ENCODE assay signal across 8 cellular contexts in genomic region chr6:129710722-129711631, GRCh38. TPM values are rescaled to one million over a fixed set of nuclear protein-coding genes. Genes with fewer than 3 reads are reported as not detected.
DNase-seq lines count a peak whose midpoint lies in the region; ATAC-seq and TF ChIP-seq lines count a peak whose summit lies in the region.

No MANE protein-coding gene starts in this region.

- H3K4me1 Mint-ChIP-seq in Caco-2 (ENCODE audit: low read depth, unreplicated experiment), result peaks cover 29% of the 10 kb centered on the region

- peak overlapping the region; percentile 84 for H3K4me3 Mint-ChIP-seq in Caco-2 (ENCODE audit: unreplicated experiment)

- BruUV-seq in Caco-2 (replicated peaks; lab: Mats Ljungman, UMichigan), result TSS peak; percentile 61
- no TSS peak for BruUV-seq in PC-3 (replicated peaks; lab: Mats Ljungman, UMichigan)

- 35 to 36% (median 35%) methylated on average over 8 of the region's 8 CpGs for WGBS in ovary, 3 donors

- intact Hi-C loops in Caco-2 (cut with micrococcal nuclease; ENCODE audit: unreplicated experiment), result loop anchor here (1.0 to 5.0 kb wide), 3 partner anchors 16 to 109 kb away; no protein-coding TSS in a partner anchor
- intact Hi-C loops in PC-3 (cut with micrococcal nuclease), result loop anchor here (2.0 kb wide), 2 partner anchors 38 kb away; no protein-coding TSS in a partner anchor
- intact Hi-C loops in ovary (cut with DNase I), result no loop called here

- peak overlapping the region; percentile 84 for H3K27ac Mint-ChIP-seq in Caco-2 (ENCODE audit: unreplicated experiment)

- no peaks in the 10 kb centered on the region for H3K36me3 ChIP-seq in Caco-2 (ENCODE audit: control insufficient read depth, insufficient read depth, low read length)
- no peaks in the 10 kb centered on the region for H3K36me3 ChIP-seq in PC-3 (ENCODE audit: low read depth, low read length)
- H3K36me3 ChIP-seq in endocrine pancreas (ENCODE audit: control insufficient read depth, insufficient read depth, low read length), result no peaks in the 10 kb centered on the region
- no peaks in the 10 kb centered on the region for H3K36me3 ChIP-seq in ovary
- no peaks in the 10 kb centered on the region for H3K36me3 ChIP-seq in Peyer's patch

- no peaks in the 10 kb centered on the region for H3K9me3 Mint-ChIP-seq in Caco-2 (ENCODE audit: unreplicated experiment)

- peak overlapping the region; percentile 55; the same call in 1 of the 2 replicates for H3K27ac ChIP-seq in PC-3 (ENCODE audit: low read length)
- H3K27ac ChIP-seq in ovary, result no peak overlapping the region
- peak overlapping the region in 1 of 4 donors; percentile 68 for H3K27ac ChIP-seq in Peyer's patch

- H3K27me3 ChIP-seq in Caco-2 (replicated peaks; ENCODE audit: control insufficient read depth, insufficient read depth, low read length) (no peaks in the 10 kb centered on the region), PC-3 (ENCODE audit: low read length) (no peaks in the 10 kb centered on the region), endocrine pancreas (ENCODE audit: control insufficient read depth, insufficient read depth, low read length) (no peaks in the 10 kb centered on the region), ovary (no peaks in the 10 kb centered on the region), Peyer's patch (no peaks in the 10 kb centered on the region)

- H3K9me2 ChIP-seq in PC-3 (replicated peaks; ENCODE audit: low read length), result no peaks in the 10 kb centered on the region

- peaks cover 13% of the 10 kb centered on the region for H3K4me1 ChIP-seq in Caco-2
- H3K4me1 ChIP-seq in PC-3 (ENCODE audit: insufficient read depth, low read length), result peaks cover 17% of the 10 kb centered on the region; the same call in 1 of the 2 replicates
- H3K4me1 ChIP-seq in endocrine pancreas (ENCODE audit: control insufficient read depth, insufficient read depth, low read length), result peaks cover 8% of the 10 kb centered on the region
- peaks cover 4% of the 10 kb centered on the region for H3K4me1 ChIP-seq in ovary (ENCODE audit: insufficient read depth)
- peaks cover 0 to 17% (median 0%) of the 10 kb centered on the region in 4 donors for H3K4me1 ChIP-seq in Peyer's patch

- H3K4me2 ChIP-seq in PC-3 (ENCODE audit: low read length), result peak overlapping the region; percentile 91

- POLR2A ChIA-PET in Caco-2 (lab: Charles Lee) (interaction anchor here (1.1 to 1.4 kb wide), 4 partner anchors 8 to 27 kb away, joined by 4 to 5 read pairs (median 4); no protein-coding TSS in a partner anchor), PC-3 (lab: Charles Lee; ENCODE audit: unreplicated experiment) (interaction anchor here (0.6 kb wide), 1 partner anchor 70 kb away, joined by 4 read pairs; no protein-coding TSS in a partner anchor)

- H3K79me2 ChIP-seq in PC-3 (ENCODE audit: low read length), result peaks cover 15% of the 10 kb centered on the region

- ATAC-seq in PC-3, result no peak

- no peaks in the 10 kb centered on the region for H3F3A ChIP-seq in PC-3 (ENCODE audit: low read length, unreplicated experiment)

- H3K9ac ChIP-seq in PC-3 (ENCODE audit: low read length), result peak overlapping the region; percentile 50
- H3K9ac ChIP-seq in endocrine pancreas (ENCODE audit: control insufficient read depth, insufficient read depth, low read length), result no peak overlapping the region

- H4K20me1 ChIP-seq in PC-3 (ENCODE audit: low read length), result no peaks in the 10 kb centered on the region

- no peak for TF ChIP-seq EP300 in ovary (IDR thresholded peaks at IDR 0.05)

- H3K9me3 ChIP-seq in Caco-2 (no peaks in the 10 kb centered on the region), PC-3 (ENCODE audit: low read length) (no peaks in the 10 kb centered on the region), endocrine pancreas (ENCODE audit: control insufficient read depth, low read length) (no peaks in the 10 kb centered on the region), ovary (no peaks in the 10 kb centered on the region), Peyer's patch (no peaks in the 10 kb centered on the region)

- CTCF ChIA-PET in Caco-2 (lab: Charles Lee) (interaction anchor here (1.2 to 2.2 kb wide), 3 partner anchors 20 to 39 kb away, joined by 3 to 15 read pairs (median 5); no protein-coding TSS in a partner anchor), PC-3 (lab: Charles Lee) (no interaction called here)

- no peaks in the 10 kb centered on the region for H3K36me3 Mint-ChIP-seq in Caco-2 (ENCODE audit: insufficient read depth, unreplicated experiment)

- H3K27me3 Mint-ChIP-seq in Caco-2 (ENCODE audit: insufficient read depth, unreplicated experiment), result no peaks in the 10 kb centered on the region

- peak overlapping the region; percentile 68 for H3K4me3 ChIP-seq in Caco-2 (ENCODE audit: low read depth, low read length)
- peak overlapping the region; percentile 73 for H3K4me3 ChIP-seq in PC-3 (ENCODE audit: low read length)
- peak overlapping the region; percentile 60 for H3K4me3 ChIP-seq in endocrine pancreas (ENCODE audit: control insufficient read depth, insufficient read depth, low read length)
- H3K4me3 ChIP-seq in ovary, result peak overlapping the region; percentile 39
- peak overlapping the region in 2 of 4 donors; percentile 60 to 66 for H3K4me3 ChIP-seq in Peyer's patch

- DNase-seq in Caco-2, result no peak
- no peak for DNase-seq in PC-3
- DNase-seq in ovary, result no peak
- no peak for DNase-seq in NOMO-1 treated with dmso at 0.1 percent for 144 hours (lab: John Stamatoyannopoulos, UW; ENCODE audit: unreplicated experiment)
- no peak for DNase-seq in AG08396 (ENCODE audit: low spot score)
- DNase-seq in NCI-H2196 treated with DMSO at 0.1 percent for 48 hours (lab: John Stamatoyannopoulos, UW; ENCODE audit: unreplicated experiment), result no peak
- DNase-seq in Peyer's patch, result no peak

- no peak for TF ChIP-seq CTCF in Caco-2 (IDR thresholded peaks at IDR 0.05; ENCODE audit: insufficient read depth in 1 of 2, low read depth in 1 of 2, low read length in 1 of 2, severe bottlenecking in 1 of 2, unreplicated experiment in 1 of 2)
- TF ChIP-seq CTCF in PC-3 (conservative IDR thresholded peaks at IDR 0.05; ENCODE audit: low read depth, low read length), result no peak
- no peak for TF ChIP-seq CTCF in ovary (IDR thresholded peaks at IDR 0.05)
- no peak for TF ChIP-seq CTCF in Peyer's patch (IDR thresholded peaks at IDR 0.05)

- TF ChIP-seq POLR2A in ovary (IDR thresholded peaks at IDR 0.05) (no peak), Peyer's patch (IDR thresholded peaks at IDR 0.05) (no peak)

- peak overlapping the region; percentile 83 for H2AFZ ChIP-seq in PC-3 (ENCODE audit: low read length)

RNA-seq across cellular contexts. Expression of gene ARHGAP18, which starts 1.0 kb away (rescaled TPM):
- total RNA-seq in Caco-2 (2022) (15.0 and 15.6 TPM in 2 replicates), PC-3 (2014; rRNA removed) (4.1 and 5.9 TPM in 2 replicates), ovary (10 to 100 TPM in 1 of 7 donors, 1 to 10 TPM in 6; 4.4 to 35.3 (median 9.6) TPM), Peyer's patch (10 to 100 TPM; 26.1 to 45.4 (median 33.5) TPM)
- 10 to 100 TPM in 1 of 2 donors, 1 to 10 TPM in 1; 4.5 to 11.8 TPM for polyA plus RNA-seq in ovary

Comparison
In these comparisons a context has a peak if more than half of its experiments do, and no peak if none do; other contexts are left out.
1. intact Hi-C loops: an anchor here in Caco-2 (1.0 to 5.0 kb wide) and PC-3 (2.0 kb wide); none called in ovary.